ENCODE assay signal across 26 cellular contexts in the genomic region with DNA sequence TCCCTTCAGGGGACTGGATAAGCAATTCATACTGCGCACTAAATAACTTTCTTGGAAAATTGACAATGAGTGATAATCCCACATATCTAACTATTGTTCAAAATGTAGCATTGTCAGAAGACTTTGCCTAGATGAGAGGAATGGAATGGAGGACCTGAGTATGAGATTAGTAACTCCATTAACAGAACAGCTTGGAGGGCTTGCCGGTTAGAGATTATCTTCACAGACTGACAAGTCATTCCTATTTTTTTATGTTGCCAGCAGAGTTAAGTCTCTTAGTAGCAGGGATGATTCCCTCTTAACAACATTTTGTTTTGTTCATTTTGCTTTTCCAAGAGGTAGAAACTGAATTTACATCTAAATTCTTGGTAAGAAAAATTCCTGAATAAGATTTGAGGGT.
"Had no signal": no experiment of that assay in that cellular context is flagged by ENCODE, and none has a peak within 500 bp of the region (broad histone marks: within the 10 kb centered on the region; RNA-seq: fewer than 3 reads in every experiment).

No MANE protein-coding gene starts in this region.

- H3K27me3 ChIP-seq: esophagus muscularis mucosa, foreskin keratinocyte, gastrocnemius medialis, heart left ventricle had no signal

- H3K4me3 ChIP-seq: esophagus muscularis mucosa, gastrocnemius medialis, heart left ventricle had no signal

- H3K4me1 Mint-ChIP-seq: WTC11 had no signal

- DNase-seq: activated CD4-positive, alpha-beta T cell treated with anti-CD3 and anti-CD28 coated beads for 1 hour; activated CD4-positive, alpha-beta T cell treated with anti-CD3 and anti-CD28 coated beads for 4 hours; activated CD4-positive, alpha-beta T cell treated with anti-CD3 and anti-CD28 coated beads, Interleukin-2, amount 10 ng/mL, durations not matched to agents 7 days and 5 days; activated CD4-positive, alpha-beta T cell treated with anti-CD3 and anti-CD28 coated beads, Interleukin-2, amount 50 U/mL, for 48 hours; activated CD8-positive, alpha-beta memory T cell treated with anti-CD3 and anti-CD28 coated beads for 24 hours; activated CD8-positive, alpha-beta T cell treated with anti-CD3 and anti-CD28 coated beads for 36 hours; activated effector memory CD4-positive, alpha-beta T cell treated with Interleukin-2 at 50 U/mL for 16 hours; activated gamma-delta T cell treated with Interleukin-2 at 50 U/mL for 16 hours; activated naive CD4-positive, alpha-beta T cell treated with anti-CD3 and anti-CD28 coated beads, Interleukin-2, amount 50 U/mL, for 16 hours; activated naive CD4-positive, alpha-beta T cell treated with Interleukin-2 at 50 U/mL for 16 hours; activated T-cell treated with anti-CD3 and anti-CD28 coated beads, Interleukin-2, amount 50 U/mL, for 4 hours; amniotic stem cell; anterior cingulate cortex; caudate nucleus; cortex of kidney; dermis blood vessel endothelial cell; effector CD8-positive, alpha-beta T cell; foreskin keratinocyte; gastrocnemius medialis; glutamatergic neuron; heart left ventricle; T-helper 2 cell had no signal

- H3K9me3 Mint-ChIP-seq: activated CD4-positive, alpha-beta T cell treated with anti-CD3 and anti-CD28 coated beads, Interleukin-2, amount 10 ng/mL, durations not matched to agents 7 days and 5 days; activated CD8-positive, alpha-beta T cell treated with anti-CD3 and anti-CD28 coated beads for 36 hours; activated T-cell treated with anti-CD3 and anti-CD28 coated beads, Interleukin-2, amount 50 U/mL, for 4 hours; activated T-helper 17 cell treated with anti-CD3 and anti-CD28 coated beads, Interleukin-2, amount 50 U/mL, for 72 hours; WTC11 had no signal

- H3K27me3 Mint-ChIP-seq: activated CD4-positive, alpha-beta T cell treated with anti-CD3 and anti-CD28 coated beads, Interleukin-2, amount 10 ng/mL, durations not matched to agents 7 days and 5 days; activated CD8-positive, alpha-beta T cell treated with anti-CD3 and anti-CD28 coated beads for 36 hours; activated naive CD8-positive, alpha-beta T cell; activated T-helper 17 cell treated with anti-CD3 and anti-CD28 coated beads, Interleukin-2, amount 50 U/mL, for 72 hours had no signal

- ATAC-seq: activated CD8-positive, alpha-beta T cell treated with anti-CD3 and anti-CD28 coated beads for 36 hours; activated T-cell treated with anti-CD3 and anti-CD28 coated beads, Interleukin-2, amount 50 U/mL, for 4 hours; activated T-helper 17 cell treated with anti-CD3 and anti-CD28 coated beads, Interleukin-2, amount 50 U/mL, for 72 hours; foreskin keratinocyte; gastrocnemius medialis; heart left ventricle; WTC11 had no signal

- H3K4me3 Mint-ChIP-seq: activated CD4-positive, alpha-beta T cell treated with anti-CD3 and anti-CD28 coated beads, Interleukin-2, amount 10 ng/mL, durations not matched to agents 7 days and 5 days; activated CD8-positive, alpha-beta T cell treated with anti-CD3 and anti-CD28 coated beads for 36 hours; activated naive CD8-positive, alpha-beta T cell; activated T-cell treated with anti-CD3 and anti-CD28 coated beads, Interleukin-2, amount 50 U/mL, for 4 hours; activated T-helper 17 cell treated with anti-CD3 and anti-CD28 coated beads, Interleukin-2, amount 50 U/mL, for 72 hours; WTC11 had no signal

- H3K27ac Mint-ChIP-seq: activated CD4-positive, alpha-beta T cell treated with anti-CD3 and anti-CD28 coated beads, Interleukin-2, amount 10 ng/mL, durations not matched to agents 7 days and 5 days; activated CD8-positive, alpha-beta T cell treated with anti-CD3 and anti-CD28 coated beads for 36 hours; activated naive CD8-positive, alpha-beta T cell; activated T-helper 17 cell treated with anti-CD3 and anti-CD28 coated beads, Interleukin-2, amount 50 U/mL, for 72 hours; WTC11 had no signal

- H3K27ac ChIP-seq: esophagus muscularis mucosa, foreskin keratinocyte, gastrocnemius medialis, heart left ventricle had no signal

- H3K9me3 ChIP-seq: esophagus muscularis mucosa, gastrocnemius medialis, heart left ventricle had no signal

- H3K4me1 ChIP-seq: gastrocnemius medialis had no signal
